8 cellular contexts compared by ENCODE assay signal in genomic region chr10:121070257-121070656, GRCh38.
DNase-seq lines count a peak whose midpoint lies in the region; ATAC-seq and TF ChIP-seq lines count a peak whose summit lies in the region.

No MANE protein-coding gene starts in this region.

- no peak for ATAC-seq in Right ventricle myocardium inferior

- in situ Hi-C loops in ACHN (cut with HindIII; ENCODE audit: low pct_ligation_motif_present, low pct_unique_long_range_greater_than_20kb, low sequenced_read_pairs) = no loop called here

- CTCF ChIA-PET in HEK293T (lab: Yijun Ruan, JAX) = interaction anchor here (0.6 to 2.6 kb wide), 10 partner anchors 9 to 676 kb away, joined by 3 to 12 read pairs (median 5); no protein-coding TSS in a partner anchor

- DNase-seq in ACHN (peak; percentile 32), HEK293T (ENCODE audit: extremely low spot score) (peak; percentile 63), SIG-M5 (lab: John Stamatoyannopoulos, UW) (peak; percentile 11), iPS DF 4.7 (ENCODE audit: extremely low read depth, low spot score) (peak; percentile 30), COR-L47 (lab: John Stamatoyannopoulos, UW) (no peak), mesenteric fat pad (ENCODE audit: low spot score) (no peak), HCEC 1CT (no peak), Right ventricle myocardium inferior (ENCODE audit: missing footprints) (no peak)

- POLR2A ChIA-PET in HEK293T (lab: Yijun Ruan, JAX) = no interaction called here

- intact Hi-C loops in Right ventricle myocardium inferior (cut with DNase I) = no loop called here

TF ChIP-seq in HEK293T, 16 proteins besides CTCF, POLR2A, EP300 and RAD21:
- TF ChIP-seq BHLHE40 (IDR thresholded peaks at IDR 0.05; ENCODE audit: borderline replicate concordance) (no peak), LEF1 (IDR thresholded peaks at IDR 0.05; ENCODE audit: borderline replicate concordance) (no peak), TARDBP (IDR thresholded peaks at IDR 0.05) (no peak), HDGF (IDR thresholded peaks at IDR 0.05; ENCODE audit: borderline replicate concordance) (no peak), ELF4 (IDR thresholded peaks at IDR 0.05) (no peak), FOXM1 (IDR thresholded peaks at IDR 0.05; ENCODE audit: borderline replicate concordance) (no peak), NFRKB (IDR thresholded peaks at IDR 0.05) (no peak), SP1 (IDR thresholded peaks at IDR 0.05) (no peak)

Comparison
In these comparisons a context has a peak if more than half of its experiments do, and no peak if none do; other contexts are left out.
1. DNase-seq: peak in ACHN (single experiment), HEK293T (single experiment), SIG-M5 (single experiment) and iPS DF 4.7 (single experiment); none in COR-L47 (single experiment), mesenteric fat pad (single experiment), HCEC 1CT (single experiment) and Right ventricle myocardium inferior (single experiment).